1 cellular context compared by ENCODE assay signal in the genomic region with DNA sequence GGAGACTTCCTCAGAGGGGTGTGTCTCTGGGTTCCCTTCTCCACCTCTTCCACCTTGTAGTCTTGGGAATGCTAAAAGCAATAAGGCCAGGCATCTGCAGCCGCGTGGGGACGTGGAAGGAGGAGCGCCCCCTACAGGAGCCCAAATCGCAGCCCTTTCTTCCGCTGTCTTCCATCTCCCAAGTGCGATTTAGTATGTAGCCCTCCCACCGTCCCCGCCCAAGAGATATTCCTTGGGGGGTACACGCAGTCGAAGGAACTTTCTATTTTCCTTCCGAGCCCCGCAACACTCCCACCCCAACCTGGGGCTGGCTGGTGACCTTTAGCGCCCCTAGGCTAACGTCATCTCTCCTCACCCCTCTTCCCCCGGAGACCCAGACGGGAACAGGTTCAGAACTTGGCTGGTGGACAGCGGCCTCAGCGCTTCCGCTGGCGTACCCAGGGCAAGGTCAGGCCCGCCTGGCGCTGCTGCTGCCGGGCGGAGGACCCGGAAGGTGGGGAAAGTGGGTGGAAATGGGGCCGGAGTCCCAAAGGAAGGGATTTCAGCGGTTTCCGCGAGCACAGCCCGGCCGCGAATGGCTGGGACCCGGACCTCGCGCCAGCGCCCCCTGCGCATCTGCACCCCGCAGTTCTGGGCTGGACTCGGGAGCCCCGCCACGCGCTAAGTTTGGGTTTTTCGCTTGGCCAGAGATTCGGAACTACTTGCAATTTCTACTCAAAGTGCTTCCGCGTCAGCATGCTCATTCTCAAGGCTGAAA.
A peak's percentile ranks its signal among the peaks of the same experiment; 100 is the strongest.
TF ChIP-seq lines count a peak whose summit lies in the region.

No MANE protein-coding gene starts in this region.

TF ChIP-seq in HepG2, 621 proteins besides CTCF, POLR2A, EP300 and RAD21 (continued from another document):
- TF ChIP-seq, protein P1, sequence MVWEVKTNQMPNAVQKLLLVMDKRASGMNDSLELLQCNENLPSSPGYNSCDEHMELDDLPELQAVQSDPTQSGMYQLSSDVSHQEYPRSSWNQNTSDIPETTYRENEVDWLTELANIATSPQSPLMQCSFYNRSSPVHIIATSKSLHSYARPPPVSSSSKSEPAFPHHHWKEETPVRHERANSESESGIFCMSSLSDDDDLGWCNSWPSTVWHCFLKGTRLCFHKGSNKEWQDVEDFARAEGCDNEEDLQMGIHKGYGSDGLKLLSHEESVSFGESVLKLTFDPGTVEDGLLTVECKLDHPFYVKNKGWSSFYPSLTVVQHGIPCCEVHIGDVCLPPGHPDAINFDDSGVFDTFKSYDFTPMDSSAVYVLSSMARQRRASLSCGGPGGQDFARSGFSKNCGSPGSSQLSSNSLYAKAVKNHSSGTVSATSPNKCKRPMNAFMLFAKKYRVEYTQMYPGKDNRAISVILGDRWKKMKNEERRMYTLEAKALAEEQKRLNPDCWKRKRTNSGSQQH (CRISPR knock-in tag; IDR thresholded peaks at IDR 0.05; ENCODE audit: low read depth), result no peak
- TF ChIP-seq, protein P2, sequence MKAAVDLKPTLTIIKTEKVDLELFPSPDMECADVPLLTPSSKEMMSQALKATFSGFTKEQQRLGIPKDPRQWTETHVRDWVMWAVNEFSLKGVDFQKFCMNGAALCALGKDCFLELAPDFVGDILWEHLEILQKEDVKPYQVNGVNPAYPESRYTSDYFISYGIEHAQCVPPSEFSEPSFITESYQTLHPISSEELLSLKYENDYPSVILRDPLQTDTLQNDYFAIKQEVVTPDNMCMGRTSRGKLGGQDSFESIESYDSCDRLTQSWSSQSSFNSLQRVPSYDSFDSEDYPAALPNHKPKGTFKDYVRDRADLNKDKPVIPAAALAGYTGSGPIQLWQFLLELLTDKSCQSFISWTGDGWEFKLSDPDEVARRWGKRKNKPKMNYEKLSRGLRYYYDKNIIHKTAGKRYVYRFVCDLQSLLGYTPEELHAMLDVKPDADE (CRISPR knock-in tag; IDR thresholded peaks at IDR 0.05), result 0 out of 2 replicates have a peak, but pooled peaks have one; percentile 71
- TF ChIP-seq U2AF2 (IDR thresholded peaks at IDR 0.05; ENCODE audit: low read depth, low read length) (no peak), ZNF772 (CRISPR knock-in tag; IDR thresholded peaks at IDR 0.05) (peak; percentile 83; the same call in 1 of the 2 replicates), ZBTB7A (CRISPR knock-in tag; IDR thresholded peaks at IDR 0.05) (no peak), CBX1 (IDR thresholded peaks at IDR 0.05; ENCODE audit: low read depth) (peak; percentile 94), JUND (CRISPR knock-in tag; IDR thresholded peaks at IDR 0.05) (no peak), IKZF1 (IDR thresholded peaks at IDR 0.05) (no peak), SP140L (CRISPR knock-in tag; IDR thresholded peaks at IDR 0.05; ENCODE audit: borderline replicate concordance) (peak; percentile 65; the same call in 1 of the 2 replicates), MED13 (CRISPR knock-in tag; IDR thresholded peaks at IDR 0.05) (peak; percentile 75; the same call in 1 of the 2 replicates), FOXK1 (CRISPR knock-in tag; IDR thresholded peaks at IDR 0.05; ENCODE audit: borderline replicate concordance, low read depth) (peak; percentile 70; the same call in 1 of the 2 replicates), ZNF629 (CRISPR knock-in tag; conservative IDR thresholded peaks at IDR 0.05) (no peak), ZNF224 (CRISPR knock-in tag; IDR thresholded peaks at IDR 0.05) (0 out of 2 replicates have a peak, but pooled peaks have one; percentile 59), SIN3A (IDR thresholded peaks at IDR 0.05; ENCODE audit: borderline replicate concordance, low read depth, low read length) (no peak), ZNF12 (CRISPR knock-in tag; IDR thresholded peaks at IDR 0.05) (peak; percentile 56; the same call in 1 of the 2 replicates), SRF (IDR thresholded peaks at IDR 0.05; ENCODE audit: low read depth, low read length) (no peak), EEA1 (CRISPR knock-in tag; IDR thresholded peaks at IDR 0.05; ENCODE audit: borderline replicate concordance) (0 out of 2 replicates have a peak, but pooled peaks have one; percentile 14), ZFP37 (CRISPR knock-in tag; IDR thresholded peaks at IDR 0.05; ENCODE audit: borderline replicate concordance) (peak; percentile 95; the same call in 1 of the 2 replicates), FIP1L1 (IDR thresholded peaks at IDR 0.05; ENCODE audit: borderline replicate concordance, insufficient read depth, low read depth, low read length) (no peak), ZNF343 (CRISPR knock-in tag; IDR thresholded peaks at IDR 0.05) (0 out of 2 replicates have a peak, but pooled peaks have one; percentile 74), ZNF207 (IDR thresholded peaks at IDR 0.05; ENCODE audit: borderline replicate concordance) (no peak), NPAS2 (CRISPR knock-in tag; IDR thresholded peaks at IDR 0.05; ENCODE audit: borderline replicate concordance) (no peak), ZNF569 (CRISPR knock-in tag; IDR thresholded peaks at IDR 0.05; ENCODE audit: borderline replicate concordance) (no peak), KAT2B (IDR thresholded peaks at IDR 0.05; ENCODE audit: borderline replicate concordance, low read depth, low read length) (no peak), ELF1 (CRISPR knock-in tag; IDR thresholded peaks at IDR 0.05) (peak; percentile 77), KAT8 (CRISPR knock-in tag; IDR thresholded peaks at IDR 0.05) (peak; percentile 52; the same call in 1 of the 2 replicates), HDAC2 (CRISPR knock-in tag; IDR thresholded peaks at IDR 0.05) (peak; percentile 80), RFXANK (CRISPR knock-in tag; IDR thresholded peaks at IDR 0.05) (no peak), ZNF781 (CRISPR knock-in tag; IDR thresholded peaks at IDR 0.05; ENCODE audit: borderline replicate concordance, not compliant biosample characterization) (peak; percentile 92)
- TF ChIP-seq, protein P3, sequence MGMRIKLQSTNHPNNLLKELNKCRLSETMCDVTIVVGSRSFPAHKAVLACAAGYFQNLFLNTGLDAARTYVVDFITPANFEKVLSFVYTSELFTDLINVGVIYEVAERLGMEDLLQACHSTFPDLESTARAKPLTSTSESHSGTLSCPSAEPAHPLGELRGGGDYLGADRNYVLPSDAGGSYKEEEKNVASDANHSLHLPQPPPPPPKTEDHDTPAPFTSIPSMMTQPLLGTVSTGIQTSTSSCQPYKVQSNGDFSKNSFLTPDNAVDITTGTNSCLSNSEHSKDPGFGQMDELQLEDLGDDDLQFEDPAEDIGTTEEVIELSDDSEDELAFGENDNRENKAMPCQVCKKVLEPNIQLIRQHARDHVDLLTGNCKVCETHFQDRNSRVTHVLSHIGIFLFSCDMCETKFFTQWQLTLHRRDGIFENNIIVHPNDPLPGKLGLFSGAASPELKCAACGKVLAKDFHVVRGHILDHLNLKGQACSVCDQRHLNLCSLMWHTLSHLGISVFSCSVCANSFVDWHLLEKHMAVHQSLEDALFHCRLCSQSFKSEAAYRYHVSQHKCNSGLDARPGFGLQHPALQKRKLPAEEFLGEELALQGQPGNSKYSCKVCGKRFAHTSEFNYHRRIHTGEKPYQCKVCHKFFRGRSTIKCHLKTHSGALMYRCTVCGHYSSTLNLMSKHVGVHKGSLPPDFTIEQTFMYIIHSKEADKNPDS (CRISPR knock-in tag; IDR thresholded peaks at IDR 0.05), result no peak
- TF ChIP-seq, protein P4, sequence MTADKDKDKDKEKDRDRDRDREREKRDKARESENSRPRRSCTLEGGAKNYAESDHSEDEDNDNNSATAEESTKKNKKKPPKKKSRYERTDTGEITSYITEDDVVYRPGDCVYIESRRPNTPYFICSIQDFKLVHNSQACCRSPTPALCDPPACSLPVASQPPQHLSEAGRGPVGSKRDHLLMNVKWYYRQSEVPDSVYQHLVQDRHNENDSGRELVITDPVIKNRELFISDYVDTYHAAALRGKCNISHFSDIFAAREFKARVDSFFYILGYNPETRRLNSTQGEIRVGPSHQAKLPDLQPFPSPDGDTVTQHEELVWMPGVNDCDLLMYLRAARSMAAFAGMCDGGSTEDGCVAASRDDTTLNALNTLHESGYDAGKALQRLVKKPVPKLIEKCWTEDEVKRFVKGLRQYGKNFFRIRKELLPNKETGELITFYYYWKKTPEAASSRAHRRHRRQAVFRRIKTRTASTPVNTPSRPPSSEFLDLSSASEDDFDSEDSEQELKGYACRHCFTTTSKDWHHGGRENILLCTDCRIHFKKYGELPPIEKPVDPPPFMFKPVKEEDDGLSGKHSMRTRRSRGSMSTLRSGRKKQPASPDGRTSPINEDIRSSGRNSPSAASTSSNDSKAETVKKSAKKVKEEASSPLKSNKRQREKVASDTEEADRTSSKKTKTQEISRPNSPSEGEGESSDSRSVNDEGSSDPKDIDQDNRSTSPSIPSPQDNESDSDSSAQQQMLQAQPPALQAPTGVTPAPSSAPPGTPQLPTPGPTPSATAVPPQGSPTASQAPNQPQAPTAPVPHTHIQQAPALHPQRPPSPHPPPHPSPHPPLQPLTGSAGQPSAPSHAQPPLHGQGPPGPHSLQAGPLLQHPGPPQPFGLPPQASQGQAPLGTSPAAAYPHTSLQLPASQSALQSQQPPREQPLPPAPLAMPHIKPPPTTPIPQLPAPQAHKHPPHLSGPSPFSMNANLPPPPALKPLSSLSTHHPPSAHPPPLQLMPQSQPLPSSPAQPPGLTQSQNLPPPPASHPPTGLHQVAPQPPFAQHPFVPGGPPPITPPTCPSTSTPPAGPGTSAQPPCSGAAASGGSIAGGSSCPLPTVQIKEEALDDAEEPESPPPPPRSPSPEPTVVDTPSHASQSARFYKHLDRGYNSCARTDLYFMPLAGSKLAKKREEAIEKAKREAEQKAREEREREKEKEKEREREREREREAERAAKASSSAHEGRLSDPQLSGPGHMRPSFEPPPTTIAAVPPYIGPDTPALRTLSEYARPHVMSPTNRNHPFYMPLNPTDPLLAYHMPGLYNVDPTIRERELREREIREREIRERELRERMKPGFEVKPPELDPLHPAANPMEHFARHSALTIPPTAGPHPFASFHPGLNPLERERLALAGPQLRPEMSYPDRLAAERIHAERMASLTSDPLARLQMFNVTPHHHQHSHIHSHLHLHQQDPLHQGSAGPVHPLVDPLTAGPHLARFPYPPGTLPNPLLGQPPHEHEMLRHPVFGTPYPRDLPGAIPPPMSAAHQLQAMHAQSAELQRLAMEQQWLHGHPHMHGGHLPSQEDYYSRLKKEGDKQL (CRISPR knock-in tag; IDR thresholded peaks at IDR 0.05; ENCODE audit: low read depth), result no peak
- TF ChIP-seq, protein P5, sequence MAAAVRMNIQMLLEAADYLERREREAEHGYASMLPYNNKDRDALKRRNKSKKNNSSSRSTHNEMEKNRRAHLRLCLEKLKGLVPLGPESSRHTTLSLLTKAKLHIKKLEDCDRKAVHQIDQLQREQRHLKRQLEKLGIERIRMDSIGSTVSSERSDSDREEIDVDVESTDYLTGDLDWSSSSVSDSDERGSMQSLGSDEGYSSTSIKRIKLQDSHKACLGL (CRISPR knock-in tag; IDR thresholded peaks at IDR 0.05), result peak; percentile 79; the same call in 1 of the 2 replicates
TF ChIP-seq in HepG2: peak in this region for 306.
